In genomic region chr3:43629254-43629653, GRCh38 we compare ENCODE assay signal across 15 cellular contexts. TPM values are rescaled to one million over a fixed set of nuclear protein-coding genes. Genes with fewer than 3 reads are reported as not detected.
A peak's percentile ranks its signal among the peaks of the same experiment; 100 is the strongest.
DNase-seq lines count a peak whose midpoint lies in the region; ATAC-seq and TF ChIP-seq lines count a peak whose summit lies in the region.
"Had no signal": no experiment of that assay in that cellular context is flagged by ENCODE, and none has a peak within 500 bp of the region (broad histone marks: within the 10 kb centered on the region; RNA-seq: fewer than 3 reads in every experiment).

No MANE protein-coding gene starts in this region.

- H3K27ac ChIP-seq in sigmoid colon, result no peak overlapping the region
- H3K27ac ChIP-seq in thyroid gland, result no peak overlapping the region
- H3K27ac ChIP-seq: cardiac muscle cell, SJSA1, skin epidermis had no signal

- intact Hi-C loops in sigmoid colon (cut with DNase I), result no loop called here
- intact Hi-C loops in thyroid gland (cut with DNase I), result loop anchor here (10.0 kb wide), 1 partner anchor 56 kb away; no protein-coding TSS in a partner anchor

- ATAC-seq in activated T-cell treated with anti-CD3 and anti-CD28 coated beads, Interleukin-2, amount 50 U/mL, for 4 hours, result peak in 1 of 2 donors; percentile 46
- ATAC-seq in HG03135 (IDR thresholded peaks at IDR 0.05; ENCODE audit: unreplicated experiment) (peak; percentile 65), HG02884 (IDR thresholded peaks at IDR 0.05; ENCODE audit: unreplicated experiment) (no peak)
- ATAC-seq in activated naive CD8-positive, alpha-beta T cell treated with anti-CD3 and anti-CD28 coated beads, Interleukin-2, amount 50 U/mL, for 24 hours, result no peak
- ATAC-seq in stimulated activated naive B cell treated with anti-CD40 and anti-IgM and Interleukin-4, amounts not matched to agents 10 μg/mL and 1 μg/mL and 100 μg/mL, for 72 hours (replicated peaks), result peak; percentile 65 to 83
- ATAC-seq: mucosa of descending colon had no signal

- TF ChIP-seq CTCF in sigmoid colon (IDR thresholded peaks at IDR 0.05) (no peak), thyroid gland (IDR thresholded peaks at IDR 0.05) (no peak)

- peaks cover 0 to 3% (median 0%) of the 10 kb centered on the region in 4 donors for H3K9me3 ChIP-seq in sigmoid colon
- H3K9me3 ChIP-seq in thyroid gland, result no peaks in the 10 kb centered on the region
- H3K9me3 ChIP-seq: mucosa of descending colon, SJSA1 had no signal

- H3K9me3 Mint-ChIP-seq in activated T-cell treated with anti-CD3 and anti-CD28 coated beads, Interleukin-2, amount 50 U/mL, for 4 hours, result peaks cover 6% of the 10 kb centered on the region
- no peaks in the 10 kb centered on the region for H3K9me3 Mint-ChIP-seq in activated naive CD8-positive, alpha-beta T cell treated with anti-CD3 and anti-CD28 coated beads, Interleukin-2, amount 50 U/mL, for 24 hours
- H3K9me3 Mint-ChIP-seq in stimulated activated naive B cell treated with anti-CD40 and anti-IgM and Interleukin-4, amounts not matched to agents 10 μg/mL and 1 μg/mL and 100 μg/mL, for 72 hours, result peaks cover 4 to 5% of the 10 kb centered on the region in 2 donors

- H3K4me1 Mint-ChIP-seq in activated T-cell treated with anti-CD3 and anti-CD28 coated beads, Interleukin-2, amount 50 U/mL, for 4 hours (ENCODE audit: low read depth), result peaks cover 14% of the 10 kb centered on the region
- H3K4me1 Mint-ChIP-seq in activated naive CD8-positive, alpha-beta T cell treated with anti-CD3 and anti-CD28 coated beads, Interleukin-2, amount 50 U/mL, for 24 hours, result peaks cover 17% of the 10 kb centered on the region
- H3K4me1 Mint-ChIP-seq in stimulated activated naive B cell treated with anti-CD40 and anti-IgM and Interleukin-4, amounts not matched to agents 10 μg/mL and 1 μg/mL and 100 μg/mL, for 72 hours, result peaks cover 9 to 13% of the 10 kb centered on the region in 2 donors

- no peak overlapping the region for H3K4me3 ChIP-seq in sigmoid colon
- H3K4me3 ChIP-seq in thyroid gland (replicated peaks in 1 of 3), result no peak overlapping the region
- H3K4me3 ChIP-seq: cardiac muscle cell, mucosa of descending colon, SJSA1, skin epidermis had no signal

- H3K27me3 ChIP-seq in sigmoid colon (no peaks in the 10 kb centered on the region), thyroid gland (no peaks in the 10 kb centered on the region)
- H3K27me3 ChIP-seq: cardiac muscle cell, SJSA1 had no signal

- no peaks in the 10 kb centered on the region for H3K27me3 Mint-ChIP-seq in activated T-cell treated with anti-CD3 and anti-CD28 coated beads, Interleukin-2, amount 50 U/mL, for 4 hours (ENCODE audit: low read depth)
- H3K27me3 Mint-ChIP-seq in activated naive CD8-positive, alpha-beta T cell treated with anti-CD3 and anti-CD28 coated beads, Interleukin-2, amount 50 U/mL, for 24 hours, result peaks cover 8% of the 10 kb centered on the region
- H3K27me3 Mint-ChIP-seq in stimulated activated naive B cell treated with anti-CD40 and anti-IgM and Interleukin-4, amounts not matched to agents 10 μg/mL and 1 μg/mL and 100 μg/mL, for 72 hours, result peaks cover 12 to 14% of the 10 kb centered on the region in 2 donors

- DNase-seq in activated T-cell treated with anti-CD3 and anti-CD28 coated beads, Interleukin-2, amount 50 U/mL, for 4 hours, result no peak
- DNase-seq in activated T-cell treated with anti-CD3 and anti-CD28 coated beads for 4 hours, result no peak
- DNase-seq in activated naive CD8-positive, alpha-beta T cell treated with anti-CD3 and anti-CD28 coated beads, Interleukin-2, amount 50 U/mL, for 24 hours, result no peak
- no peak for DNase-seq in stimulated activated naive B cell treated with anti-CD40 and anti-IgM and Interleukin-4, amounts not matched to agents 10 μg/mL and 1 μg/mL and 100 μg/mL, for 72 hours
- no peak for DNase-seq in sigmoid colon
- no peak for DNase-seq in thyroid gland
- DNase-seq: activated naive CD4-positive, alpha-beta T cell treated with anti-CD3 and anti-CD28 coated beads, Interleukin-2, amount 10 ng/mL, durations not matched to agents 7 days and 5 days; kidney; mucosa of descending colon; MV-4-11 had no signal

- peak overlapping the region; percentile 3 for H3K27ac Mint-ChIP-seq in activated naive CD8-positive, alpha-beta T cell treated with anti-CD3 and anti-CD28 coated beads, Interleukin-2, amount 50 U/mL, for 24 hours
- peak overlapping the region; percentile 90 for H3K27ac Mint-ChIP-seq in stimulated activated naive B cell treated with anti-CD40 and anti-IgM and Interleukin-4, amounts not matched to agents 10 μg/mL and 1 μg/mL and 100 μg/mL, for 72 hours
- H3K27ac Mint-ChIP-seq: activated naive CD4-positive, alpha-beta T cell treated with anti-CD3 and anti-CD28 coated beads, Interleukin-2, amount 10 ng/mL, durations not matched to agents 7 days and 5 days had no signal

- TF ChIP-seq EP300 in sigmoid colon (IDR thresholded peaks at IDR 0.05), result no peak

- peaks cover 2% of the 10 kb centered on the region for H3K36me3 Mint-ChIP-seq in activated T-cell treated with anti-CD3 and anti-CD28 coated beads, Interleukin-2, amount 50 U/mL, for 4 hours (ENCODE audit: insufficient read depth)
- H3K36me3 Mint-ChIP-seq in activated naive CD8-positive, alpha-beta T cell treated with anti-CD3 and anti-CD28 coated beads, Interleukin-2, amount 50 U/mL, for 24 hours (ENCODE audit: low read depth), result no peaks in the 10 kb centered on the region
- peaks cover 3 to 7% of the 10 kb centered on the region in 2 donors for H3K36me3 Mint-ChIP-seq in stimulated activated naive B cell treated with anti-CD40 and anti-IgM and Interleukin-4, amounts not matched to agents 10 μg/mL and 1 μg/mL and 100 μg/mL, for 72 hours

- TF ChIP-seq POLR2A in sigmoid colon (IDR thresholded peaks at IDR 0.05), result no peak
- TF ChIP-seq POLR2A in thyroid gland (IDR thresholded peaks at IDR 0.05), result no peak

- H3K4me3 Mint-ChIP-seq in activated T-cell treated with anti-CD3 and anti-CD28 coated beads, Interleukin-2, amount 50 U/mL, for 4 hours, result peak overlapping the region; percentile 43
- no peak overlapping the region for H3K4me3 Mint-ChIP-seq in activated naive CD8-positive, alpha-beta T cell treated with anti-CD3 and anti-CD28 coated beads, Interleukin-2, amount 50 U/mL, for 24 hours
- peak overlapping the region; percentile 11 to 76 for H3K4me3 Mint-ChIP-seq in stimulated activated naive B cell treated with anti-CD40 and anti-IgM and Interleukin-4, amounts not matched to agents 10 μg/mL and 1 μg/mL and 100 μg/mL, for 72 hours
- H3K4me3 Mint-ChIP-seq: activated naive CD4-positive, alpha-beta T cell treated with anti-CD3 and anti-CD28 coated beads, Interleukin-2, amount 10 ng/mL, durations not matched to agents 7 days and 5 days had no signal

- H3K36me3 ChIP-seq in sigmoid colon (no peaks in the 10 kb centered on the region), thyroid gland (no peaks in the 10 kb centered on the region)
- H3K36me3 ChIP-seq: cardiac muscle cell, SJSA1 had no signal

- no peaks in the 10 kb centered on the region for H3K4me1 ChIP-seq in sigmoid colon
- no peaks in the 10 kb centered on the region for H3K4me1 ChIP-seq in thyroid gland

RNA-seq across cellular contexts. Expression of gene ANO10, which starts 7.4 kb away (rescaled TPM):
- total RNA-seq in activated T-cell treated with anti-CD3 and anti-CD28 coated beads, Interleukin-2, amount 50 U/mL, for 4 hours, result 1 to 10 TPM; 3.1 to 4.8 (median 4.7) TPM
- total RNA-seq in sigmoid colon (10 to 100 TPM; 14.5 to 30.5 (median 17.5) TPM), thyroid gland (10 to 100 TPM; 26.7 to 33.9 (median 28.7) TPM)
- 10 to 100 TPM in 2 of 3 donors, 1 to 10 TPM in 1; 9.0 to 30.2 (median 11.1) TPM for polyA plus RNA-seq in sigmoid colon

Comparison
In these comparisons a context has a peak if more than half of its experiments do, and no peak if none do; other contexts are left out.
1. ATAC-seq: peak in HG03135 (single experiment) and stimulated activated naive B cell treated with anti-CD40 and anti-IgM and Interleukin-4, amounts not matched to agents 10 μg/mL and 1 μg/mL and 100 μg/mL, for 72 hours (2 of 2); none in activated naive CD8-positive, alpha-beta T cell treated with anti-CD3 and anti-CD28 coated beads, Interleukin-2, amount 50 U/mL, for 24 hours (single experiment) and HG02884 (single experiment).